In genomic region chr17:63291243-63291642, GRCh38 we compare ENCODE assay signal across 24 cellular contexts.
"Had no signal": no experiment of that assay in that cellular context is flagged by ENCODE, and none has a peak within 500 bp of the region (broad histone marks: within the 10 kb centered on the region; RNA-seq: fewer than 3 reads in every experiment).

No MANE protein-coding gene starts in this region.

- H3K4me1 Mint-ChIP-seq: memory B cell had no signal

- H3K4me3 Mint-ChIP-seq: memory B cell; mesothelial cell of epicardium; natural killer cell; neural crest cell; stimulated activated effector memory CD8-positive, alpha-beta T cell treated with anti-CD3 and anti-CD28 coated beads, Interleukin-12 subunit alpha, Interleukin-12 subunit beta, amount 100 ng/mL, for 72 hours; type B pancreatic cell had no signal

- H3K27ac Mint-ChIP-seq: memory B cell; mesothelial cell of epicardium; natural killer cell; stimulated activated effector memory CD8-positive, alpha-beta T cell treated with anti-CD3 and anti-CD28 coated beads, Interleukin-12 subunit alpha, Interleukin-12 subunit beta, amount 100 ng/mL, for 72 hours; type B pancreatic cell had no signal

- H3K4me2 ChIP-seq: hepatocyte had no signal

- H3K4me1 ChIP-seq: left ventricle myocardium inferior, lower lobe of right lung, suprapubic skin, uterus had no signal

- H3K36me3 ChIP-seq: lower lobe of right lung, thyroid gland, uterus had no signal

- H3K27me3 Mint-ChIP-seq: type B pancreatic cell had no signal

- H3K27ac ChIP-seq: dorsolateral prefrontal cortex, hepatocyte, left ventricle myocardium inferior, lower lobe of right lung, suprapubic skin, thyroid gland, uterus had no signal

- H3K27me3 ChIP-seq: dorsolateral prefrontal cortex, hepatocyte, suprapubic skin, thyroid gland, uterus had no signal

- H3K9me3 ChIP-seq: thyroid gland had no signal

- H3K36me3 Mint-ChIP-seq: stimulated activated effector memory CD8-positive, alpha-beta T cell treated with anti-CD3 and anti-CD28 coated beads, Interleukin-12 subunit alpha, Interleukin-12 subunit beta, amount 100 ng/mL, for 72 hours had no signal

- H3K4me3 ChIP-seq: dorsolateral prefrontal cortex, hepatocyte, left ventricle myocardium inferior, lower lobe of right lung, suprapubic skin, thyroid gland, uterus had no signal

- H2AFZ ChIP-seq: hepatocyte had no signal

- DNase-seq: dorsolateral prefrontal cortex; effector CD8-positive, alpha-beta T cell; foreskin melanocyte; head of caudate nucleus; kidney; left cardiac atrium; left ventricle myocardium inferior; lower lobe of right lung; natural killer cell; posterior cingulate gyrus; right cardiac atrium; small intestine; stimulated activated CD4-positive, alpha-beta T cell treated with anti-CD3 and anti-CD28 coated beads, Interleukin-2, amount 100 ng/mL, for 48 hours; stimulated activated CD8-positive, alpha-beta memory T cell treated with anti-CD3 and anti-CD28 coated beads, Interleukin-4, amount 100 ng/mL, for 48 hours; stimulated activated naive CD8-positive, alpha-beta T cell treated with anti-CD3 and anti-CD28 coated beads, Interleukin-15, Interleukin-2, amounts not matched to agents 100 U/mL and 50 U/mL, for 24 hours; thyroid gland; uterus had no signal

- ATAC-seq: left cardiac atrium; lower lobe of right lung; natural killer cell; right cardiac atrium; stimulated activated effector memory CD8-positive, alpha-beta T cell treated with anti-CD3 and anti-CD28 coated beads, Interleukin-12 subunit alpha, Interleukin-12 subunit beta, amount 100 ng/mL, for 72 hours; stimulated activated naive CD8-positive, alpha-beta T cell treated with anti-CD3 and anti-CD28 coated beads, Interleukin-15, Interleukin-2, amounts not matched to agents 100 U/mL and 50 U/mL, for 24 hours had no signal

- H3K79me2 ChIP-seq: hepatocyte had no signal
